29 cellular contexts compared by ENCODE assay signal in genomic region chr1:25623007-25623406, GRCh38. TPM values are rescaled to one million over a fixed set of nuclear protein-coding genes. Genes with fewer than 3 reads are reported as not detected.
A peak's percentile ranks its signal among the peaks of the same experiment; 100 is the strongest.
DNase-seq lines count a peak whose midpoint lies in the region; ATAC-seq and TF ChIP-seq lines count a peak whose summit lies in the region.
"Had no signal": no experiment of that assay in that cellular context is flagged by ENCODE, and none has a peak within 500 bp of the region (broad histone marks: within the 10 kb centered on the region; RNA-seq: fewer than 3 reads in every experiment).

No MANE protein-coding gene starts in this region.

- H3K36me3 ChIP-seq in sigmoid colon (no peaks in the 10 kb centered on the region), GM23248 (ENCODE audit: low read depth) (no peaks in the 10 kb centered on the region), ovary (no peaks in the 10 kb centered on the region)
- H3K36me3 ChIP-seq: ascending aorta, cardiac muscle cell, colonic mucosa, right atrium auricular region, thoracic aorta, uterus had no signal

- peaks cover 31% of the 10 kb centered on the region for H3K36me3 Mint-ChIP-seq in T-helper 2 cell treated with Interferon-gamma antibody and Interleukin-4, amounts not matched to agents 5 μg/mL and 100 μg/mL, for 36 hours (ENCODE audit: low read depth)
- peaks cover 7% of the 10 kb centered on the region for H3K36me3 Mint-ChIP-seq in activated naive CD8-positive, alpha-beta T cell
- H3K36me3 Mint-ChIP-seq in activated naive CD8-positive, alpha-beta T cell treated with anti-CD3 and anti-CD28 coated beads, Interleukin-2, amount 50 U/mL, for 24 hours (ENCODE audit: low read depth), result no peaks in the 10 kb centered on the region
- H3K36me3 Mint-ChIP-seq in activated naive CD4-positive, alpha-beta T cell treated with anti-CD3 and anti-CD28 coated beads, Interleukin-2, amount 50 U/mL, for 72 hours, result peaks cover 11 to 12% of the 10 kb centered on the region in 2 donors

- intact Hi-C loops in sigmoid colon (cut with DNase I) (loop anchor here (5.0 kb wide), 1 partner anchor 34 kb away; no protein-coding TSS in a partner anchor), ovary (cut with DNase I) (loop anchor here in 2 of 4 donors (5.0 to 10.0 kb wide), 2 partner anchors 34 to 62 kb away; no protein-coding TSS in a partner anchor)

- H3K9me3 ChIP-seq in sigmoid colon (peaks cover 0 to 3% (median 0%) of the 10 kb centered on the region in 4 donors), GM23248 (ENCODE audit: low read depth) (no peaks in the 10 kb centered on the region), ovary (no peaks in the 10 kb centered on the region)
- H3K9me3 ChIP-seq: ascending aorta, colonic mucosa, right atrium auricular region, thoracic aorta, uterus had no signal

- no peaks in the 10 kb centered on the region for H3K27me3 ChIP-seq in sigmoid colon
- peaks cover 19% of the 10 kb centered on the region for H3K27me3 ChIP-seq in GM23248 (replicated peaks; ENCODE audit: insufficient read depth)
- no peaks in the 10 kb centered on the region for H3K27me3 ChIP-seq in ovary
- H3K27me3 ChIP-seq: ascending aorta, cardiac muscle cell, right atrium auricular region, uterus had no signal

- ATAC-seq in activated naive CD8-positive, alpha-beta T cell treated with anti-CD3 and anti-CD28 coated beads, Interleukin-2, amount 50 U/mL, for 24 hours, result no peak
- peak in 1 of 2 donors; percentile 13 for ATAC-seq in activated naive CD4-positive, alpha-beta T cell treated with anti-CD3 and anti-CD28 coated beads, Interleukin-2, amount 50 U/mL, for 72 hours
- ATAC-seq: esophagus mucosa, left lobe of liver had no signal

- H3K9me2 ChIP-seq in GM23248 (ENCODE audit: insufficient read depth), result no peaks in the 10 kb centered on the region

- TF ChIP-seq EP300 in sigmoid colon (IDR thresholded peaks at IDR 0.05) (no peak), ovary (IDR thresholded peaks at IDR 0.05) (no peak)

- H3F3A ChIP-seq in GM23248 (ENCODE audit: insufficient read depth), result peaks cover 8% of the 10 kb centered on the region; the same call in 1 of the 2 replicates

- no peak for TF ChIP-seq POLR2A in sigmoid colon (IDR thresholded peaks at IDR 0.05)
- TF ChIP-seq POLR2A in ovary (IDR thresholded peaks at IDR 0.05), result no peak

- H3K27ac Mint-ChIP-seq in T-helper 2 cell treated with Interferon-gamma antibody and Interleukin-4, amounts not matched to agents 5 μg/mL and 100 μg/mL, for 36 hours, result no peak overlapping the region
- peak overlapping the region; percentile 50 for H3K27ac Mint-ChIP-seq in activated naive CD8-positive, alpha-beta T cell
- H3K27ac Mint-ChIP-seq in activated naive CD8-positive, alpha-beta T cell treated with anti-CD3 and anti-CD28 coated beads, Interleukin-2, amount 50 U/mL, for 24 hours, result no peak overlapping the region
- H3K27ac Mint-ChIP-seq in activated naive CD4-positive, alpha-beta T cell treated with anti-CD3 and anti-CD28 coated beads, Interleukin-2, amount 50 U/mL, for 72 hours, result peak overlapping the region; percentile 18 to 45
- H3K27ac Mint-ChIP-seq: endodermal cell had no signal

- peaks cover 94% of the 10 kb centered on the region for H3K27me3 Mint-ChIP-seq in T-helper 2 cell treated with Interferon-gamma antibody and Interleukin-4, amounts not matched to agents 5 μg/mL and 100 μg/mL, for 36 hours (ENCODE audit: low read depth)
- no peaks in the 10 kb centered on the region for H3K27me3 Mint-ChIP-seq in activated naive CD8-positive, alpha-beta T cell
- peaks cover 46% of the 10 kb centered on the region for H3K27me3 Mint-ChIP-seq in activated naive CD8-positive, alpha-beta T cell treated with anti-CD3 and anti-CD28 coated beads, Interleukin-2, amount 50 U/mL, for 24 hours

- peaks cover 16% of the 10 kb centered on the region for H3K9me3 Mint-ChIP-seq in T-helper 2 cell treated with Interferon-gamma antibody and Interleukin-4, amounts not matched to agents 5 μg/mL and 100 μg/mL, for 36 hours
- H3K9me3 Mint-ChIP-seq in activated naive CD8-positive, alpha-beta T cell (ENCODE audit: low read depth), result no peaks in the 10 kb centered on the region
- no peaks in the 10 kb centered on the region for H3K9me3 Mint-ChIP-seq in activated naive CD8-positive, alpha-beta T cell treated with anti-CD3 and anti-CD28 coated beads, Interleukin-2, amount 50 U/mL, for 24 hours
- no peaks in the 10 kb centered on the region for H3K9me3 Mint-ChIP-seq in activated naive CD4-positive, alpha-beta T cell treated with anti-CD3 and anti-CD28 coated beads, Interleukin-2, amount 50 U/mL, for 72 hours
- H3K9me3 Mint-ChIP-seq: stimulated activated naive CD8-positive, alpha-beta T cell treated with anti-CD3 and anti-CD28 coated beads, Interleukin-15, Interleukin-2, amounts not matched to agents 100 ng/mL and 50 ng/mL, for 24 hours had no signal

- DNase-seq in T-helper 2 cell treated with Interferon-gamma antibody and Interleukin-4, amounts not matched to agents 5 μg/mL and 100 μg/mL, for 36 hours (ENCODE audit: low spot score), result no peak
- DNase-seq in T-helper 2 cell (no peak), sigmoid colon (no peak), GM23248 (no peak), ovary (no peak)
- DNase-seq in activated naive CD8-positive, alpha-beta T cell treated with anti-CD3 and anti-CD28 coated beads, Interleukin-2, amount 50 U/mL, for 24 hours, result no peak
- DNase-seq in activated naive CD4-positive, alpha-beta T cell treated with anti-CD3 and anti-CD28 coated beads, Interleukin-2, amount 50 U/mL, for 72 hours (ENCODE audit: low spot score in 2 of 2), result no peak
- DNase-seq: 8988T; activated CD4-positive, CD25-positive, alpha-beta regulatory T cell; colonic mucosa; DND-41; foreskin fibroblast; mesenchymal stem cell; NCI-H1694; NCI-H446 treated with DMSO at 0.1 percent for 48 hours; NCI-H774; posterior cingulate gyrus; SW 1271; uterus had no signal

- H3K4me1 ChIP-seq in sigmoid colon (peaks cover 0 to 52% (median 43%) of the 10 kb centered on the region in 4 donors), GM23248 (ENCODE audit: insufficient read depth) (no peaks in the 10 kb centered on the region), ovary (ENCODE audit: insufficient read depth) (peaks cover 9% of the 10 kb centered on the region)

- no peaks in the 10 kb centered on the region for H3K79me2 ChIP-seq in GM23248 (ENCODE audit: insufficient read depth)

- TF ChIP-seq CTCF in sigmoid colon (IDR thresholded peaks at IDR 0.05) (no peak), ovary (IDR thresholded peaks at IDR 0.05) (no peak)

- peak overlapping the region in 3 of 4 donors; percentile 3 to 88 (median 29) for H3K27ac ChIP-seq in sigmoid colon
- H3K27ac ChIP-seq in GM23248, result no peak overlapping the region
- H3K27ac ChIP-seq in ovary, result no peak overlapping the region
- H3K27ac ChIP-seq: ascending aorta, C4-2B, cardiac muscle cell, colonic mucosa, right atrium auricular region, thoracic aorta had no signal

- H3K4me3 ChIP-seq in sigmoid colon (no peak overlapping the region), GM23248 (no peak overlapping the region), ovary (no peak overlapping the region)
- H3K4me3 ChIP-seq: ascending aorta, cardiac muscle cell, colonic mucosa, right atrium auricular region, thoracic aorta, uterus had no signal

- no peaks in the 10 kb centered on the region for H4K20me1 ChIP-seq in GM23248 (ENCODE audit: insufficient read depth)

- H3K4me3 Mint-ChIP-seq in T-helper 2 cell treated with Interferon-gamma antibody and Interleukin-4, amounts not matched to agents 5 μg/mL and 100 μg/mL, for 36 hours, result peak overlapping the region; percentile 62
- H3K4me3 Mint-ChIP-seq in activated naive CD8-positive, alpha-beta T cell, result peak overlapping the region; percentile 92
- no peak overlapping the region for H3K4me3 Mint-ChIP-seq in activated naive CD8-positive, alpha-beta T cell treated with anti-CD3 and anti-CD28 coated beads, Interleukin-2, amount 50 U/mL, for 24 hours
- H3K4me3 Mint-ChIP-seq: endodermal cell; stimulated activated naive CD8-positive, alpha-beta T cell treated with anti-CD3 and anti-CD28 coated beads, Interleukin-15, Interleukin-2, amounts not matched to agents 100 ng/mL and 50 ng/mL, for 24 hours had no signal

- no peak overlapping the region for H3K4me2 ChIP-seq in GM23248 (ENCODE audit: unreplicated experiment)

- no peak overlapping the region for H2AFZ ChIP-seq in GM23248

- 72 to 90% methylated on average over 4 of the region's 4 CpGs for WGBS in sigmoid colon, 2 donors
- WGBS in GM23248 (ENCODE audit: low coverage in 1 of 2, low lambda C conversion rate in 2 of 2, missing lambda C conversion rate in 2 of 2), 2 experiments, result 73 to 82% methylated on average over 4 of the region's 4 CpGs
- WGBS in ovary, 3 donors, result 79 to 91% (median 83%) methylated on average over 4 of the region's 4 CpGs

- H3K4me1 Mint-ChIP-seq in T-helper 2 cell treated with Interferon-gamma antibody and Interleukin-4, amounts not matched to agents 5 μg/mL and 100 μg/mL, for 36 hours (ENCODE audit: low read depth), result peaks cover 63% of the 10 kb centered on the region
- peaks cover 89% of the 10 kb centered on the region for H3K4me1 Mint-ChIP-seq in activated naive CD8-positive, alpha-beta T cell (ENCODE audit: low read depth)
- peaks cover 67% of the 10 kb centered on the region for H3K4me1 Mint-ChIP-seq in activated naive CD8-positive, alpha-beta T cell treated with anti-CD3 and anti-CD28 coated beads, Interleukin-2, amount 50 U/mL, for 24 hours

- H3K9ac ChIP-seq in GM23248, result no peak overlapping the region

- in situ Hi-C loops in GM23248 (cut with MboI), result no loop called here

RNA-seq across cellular contexts. Expression of gene MAN1C1, which starts 6.4 kb away (rescaled TPM):
- 10 to 100 TPM in 1 of 2 donors, 1 to 10 TPM in 1; 8.8 to 15.3 TPM for total RNA-seq in activated naive CD4-positive, alpha-beta T cell treated with anti-CD3 and anti-CD28 coated beads, Interleukin-2, amount 50 U/mL, for 72 hours
- total RNA-seq in sigmoid colon (10 to 100 TPM; 12.8 to 32.1 (median 22.9) TPM), ovary (10 to 100 TPM; 18.0 to 59.2 (median 41.0) TPM)
- polyA plus RNA-seq in sigmoid colon (1 to 10 TPM in 2 of 3 donors, under 1 TPM in 1; 0.69 to 7.4 (median 3.6) TPM), GM23248 (2016; fragmentation: Nextera tagmentation; extraction: Ambion mirVana) (0.29 and 0.43 TPM in 2 replicates), ovary (10 to 100 TPM; 25.0 to 28.2 TPM)
- 0.51 and 1.1 TPM in 2 replicates for total RNA-seq in GM23248 (2014; rRNA removed; shearing (Covaris generic))

Comparison
In these comparisons a context has a peak if more than half of its experiments do, and no peak if none do; other contexts are left out.
1. H3K27ac Mint-ChIP-seq: peak in activated naive CD8-positive, alpha-beta T cell (single experiment) and activated naive CD4-positive, alpha-beta T cell treated with anti-CD3 and anti-CD28 coated beads, Interleukin-2, amount 50 U/mL, for 72 hours (2 of 2); none in T-helper 2 cell treated with Interferon-gamma antibody and Interleukin-4, amounts not matched to agents 5 μg/mL and 100 μg/mL, for 36 hours (single experiment) and activated naive CD8-positive, alpha-beta T cell treated with anti-CD3 and anti-CD28 coated beads, Interleukin-2, amount 50 U/mL, for 24 hours (single experiment).
2. H3K27ac ChIP-seq: peak in sigmoid colon (3 of 4); none in GM23248 (single experiment) and ovary (0 of 2).